In genomic region chr2:29154610-29155009, GRCh38 we compare ENCODE assay signal across 17 cellular contexts. TPM values are rescaled to one million over a fixed set of nuclear protein-coding genes. Genes with fewer than 3 reads are reported as not detected.
DNase-seq lines count a peak whose midpoint lies in the region; ATAC-seq and TF ChIP-seq lines count a peak whose summit lies in the region.
"Had no signal": no experiment of that assay in that cellular context is flagged by ENCODE, and none has a peak within 500 bp of the region (broad histone marks: within the 10 kb centered on the region; RNA-seq: fewer than 3 reads in every experiment).

No MANE protein-coding gene starts in this region.

- no peaks in the 10 kb centered on the region for H3K27me3 Mint-ChIP-seq in activated CD8-positive, alpha-beta memory T cell treated with anti-CD3 and anti-CD28 coated beads, Interleukin-2, amount 10 ng/mL, durations not matched to agents 7 days and 5 days
- no peaks in the 10 kb centered on the region for H3K27me3 Mint-ChIP-seq in GM23338 (ENCODE audit: insufficient read depth, low read depth, poor library complexity)
- no peaks in the 10 kb centered on the region for H3K27me3 Mint-ChIP-seq in natural killer cell (ENCODE audit: low read depth in 2 of 2)
- H3K27me3 Mint-ChIP-seq in naive thymus-derived CD4-positive, alpha-beta T cell: no peaks in the 10 kb centered on the region
- H3K27me3 Mint-ChIP-seq: B cell; CD4-positive, alpha-beta T cell had no signal

- H3K9ac ChIP-seq in BLaER1 treated with 17β-estradiol and CSF1 and Interleukin-3, amounts not matched to agents 10 nM and 100 nM: no peak overlapping the region
- H3K9ac ChIP-seq: GM23248 had no signal

- H3K36me3 ChIP-seq in BLaER1 treated with 17β-estradiol and CSF1 and Interleukin-3, amounts not matched to agents 10 nM and 100 nM: peaks cover 0 to 44% (median 0%) of the 10 kb centered on the region in 11 experiments; a peak in 2 of 22 replicates
- no peaks in the 10 kb centered on the region for H3K36me3 ChIP-seq in GM23338 (ENCODE audit: insufficient read depth)
- peaks cover 17 to 62% (median 36%) of the 10 kb centered on the region in 3 experiments for H3K36me3 ChIP-seq in naive thymus-derived CD4-positive, alpha-beta T cell (ENCODE audit: control insufficient read depth in 2 of 3, insufficient read depth in 3 of 3, low read length in 3 of 3)
- H3K36me3 ChIP-seq in effector memory CD4-positive, alpha-beta T cell (ENCODE audit: control insufficient read depth, insufficient read depth, low read length): peaks cover 58% of the 10 kb centered on the region

- no peak for TF ChIP-seq CTCF in GM23338 (conservative IDR thresholded peaks at IDR 0.05; ENCODE audit: low read depth in 2 of 2)
- TF ChIP-seq CTCF in natural killer cell (IDR thresholded peaks at IDR 0.05): no peak

- H3K9me3 Mint-ChIP-seq in activated CD8-positive, alpha-beta memory T cell treated with anti-CD3 and anti-CD28 coated beads, Interleukin-2, amount 10 ng/mL, durations not matched to agents 7 days and 5 days (ENCODE audit: low read depth): no peaks in the 10 kb centered on the region
- H3K9me3 Mint-ChIP-seq in GM23338: no peaks in the 10 kb centered on the region
- no peaks in the 10 kb centered on the region for H3K9me3 Mint-ChIP-seq in natural killer cell
- H3K9me3 Mint-ChIP-seq in naive thymus-derived CD4-positive, alpha-beta T cell: no peaks in the 10 kb centered on the region
- H3K9me3 Mint-ChIP-seq: CD4-positive, alpha-beta T cell had no signal

- POLR2A ChIA-PET in naive thymus-derived CD4-positive, alpha-beta T cell (lab: Charles Lee): interaction anchor here (0.7 kb wide), 1 partner anchor 41 kb away, joined by 5 read pairs; no protein-coding TSS in a partner anchor

- no peak overlapping the region for H3K4me3 ChIP-seq in BLaER1 treated with 17β-estradiol and CSF1 and Interleukin-3, amounts not matched to agents 10 nM and 100 nM
- H3K4me3 ChIP-seq in GM23338: no peak overlapping the region
- no peak overlapping the region for H3K4me3 ChIP-seq in naive thymus-derived CD4-positive, alpha-beta T cell (ENCODE audit: low read length)
- H3K4me3 ChIP-seq in effector memory CD4-positive, alpha-beta T cell (ENCODE audit: insufficient read depth, low read depth, low read length, poor library complexity, severe bottlenecking): no peak overlapping the region
- H3K4me3 ChIP-seq: GM23248 had no signal

- intact Hi-C loops in natural killer cell (cut with micrococcal nuclease): no loop called here
- intact Hi-C loops in naive thymus-derived CD4-positive, alpha-beta T cell (cut with micrococcal nuclease): no loop called here

- H3K4me1 Mint-ChIP-seq in activated CD8-positive, alpha-beta memory T cell treated with anti-CD3 and anti-CD28 coated beads, Interleukin-2, amount 10 ng/mL, durations not matched to agents 7 days and 5 days: peaks cover 26% of the 10 kb centered on the region
- H3K4me1 Mint-ChIP-seq in GM23338: peaks cover 5% of the 10 kb centered on the region; the same call in 2 of the 3 replicates
- peaks cover 13 to 18% of the 10 kb centered on the region in 2 donors for H3K4me1 Mint-ChIP-seq in natural killer cell
- H3K4me1 Mint-ChIP-seq in naive thymus-derived CD4-positive, alpha-beta T cell: no peaks in the 10 kb centered on the region
- H3K4me1 Mint-ChIP-seq: B cell had no signal

- H3K36me3 Mint-ChIP-seq in activated CD8-positive, alpha-beta memory T cell treated with anti-CD3 and anti-CD28 coated beads, Interleukin-2, amount 10 ng/mL, durations not matched to agents 7 days and 5 days: peaks cover 51% of the 10 kb centered on the region
- no peaks in the 10 kb centered on the region for H3K36me3 Mint-ChIP-seq in GM23338 (ENCODE audit: low read depth)
- H3K36me3 Mint-ChIP-seq in natural killer cell: peaks cover 29% of the 10 kb centered on the region
- H3K36me3 Mint-ChIP-seq in naive thymus-derived CD4-positive, alpha-beta T cell: peaks cover 28 to 76% (median 41%) of the 10 kb centered on the region in 5 donors

- H4K20me1 ChIP-seq in BLaER1 treated with 17β-estradiol and CSF1 and Interleukin-3, amounts not matched to agents 10 nM and 100 nM: no peaks in the 10 kb centered on the region; a peak in 1 of 22 replicates
- no peaks in the 10 kb centered on the region for H4K20me1 ChIP-seq in GM23338 (replicated peaks; ENCODE audit: insufficient read depth)

- DNase-seq in activated CD8-positive, alpha-beta memory T cell treated with anti-CD3 and anti-CD28 coated beads, Interleukin-2, amount 10 ng/mL, durations not matched to agents 7 days and 5 days: peak; percentile 68
- DNase-seq in activated CD8-positive, alpha-beta memory T cell treated with anti-CD3 and anti-CD28 coated beads for 24 hours: no peak
- no peak for DNase-seq in GM23338 (ENCODE audit: low spot score)
- DNase-seq in natural killer cell: no peak
- no peak for DNase-seq in naive thymus-derived CD4-positive, alpha-beta T cell
- DNase-seq in effector memory CD4-positive, alpha-beta T cell: no peak
- DNase-seq in COLO668 (lab: John Stamatoyannopoulos, UW; ENCODE audit: unreplicated experiment): no peak
- DNase-seq: CD4-positive, alpha-beta T cell; DMS 273 treated with DMSO at 0.1 percent for 48 hours; DMS53; DND-41; EL; GM23248; HCEC 1CT had no signal

- peak overlapping the region; percentile 38; the same call in 1 of the 2 replicates for H2AFZ ChIP-seq in GM23338
- H2AFZ ChIP-seq: GM23248 had no signal

- CTCF ChIA-PET in activated CD8-positive, alpha-beta memory T cell treated with anti-CD3 and anti-CD28 coated beads, Interleukin-2, amount 10 ng/mL, durations not matched to agents 7 days and 5 days (lab: Charles Lee): no interaction called here
- CTCF ChIA-PET in naive thymus-derived CD4-positive, alpha-beta T cell (lab: Charles Lee): interaction anchor here (0.7 to 1.4 kb wide), 2 partner anchors 36 to 63 kb away, joined by 3 to 5 read pairs; no protein-coding TSS in a partner anchor

- no peaks in the 10 kb centered on the region for H3K79me2 ChIP-seq in GM23338 (replicated peaks; ENCODE audit: insufficient read depth)

- H3K27ac Mint-ChIP-seq in activated CD8-positive, alpha-beta memory T cell treated with anti-CD3 and anti-CD28 coated beads, Interleukin-2, amount 10 ng/mL, durations not matched to agents 7 days and 5 days: peak overlapping the region; percentile 67
- no peak overlapping the region for H3K27ac Mint-ChIP-seq in GM23338
- H3K27ac Mint-ChIP-seq in natural killer cell: peak overlapping the region; percentile 43 to 80
- no peak overlapping the region for H3K27ac Mint-ChIP-seq in naive thymus-derived CD4-positive, alpha-beta T cell
- H3K27ac Mint-ChIP-seq: B cell; CD4-positive, alpha-beta T cell had no signal

- H3K4me2 ChIP-seq in BLaER1 treated with 17β-estradiol and CSF1 and Interleukin-3, amounts not matched to agents 10 nM and 100 nM: peak overlapping the region; percentile 22 to 65 (median 38); a peak in 20 of 22 replicates
- no peak overlapping the region for H3K4me2 ChIP-seq in GM23338

- H3K27me3 ChIP-seq in BLaER1 treated with 17β-estradiol and CSF1 and Interleukin-3, amounts not matched to agents 10 nM and 100 nM: no peaks in the 10 kb centered on the region
- H3K27me3 ChIP-seq in GM23338 (ENCODE audit: insufficient read depth): no peaks in the 10 kb centered on the region
- H3K27me3 ChIP-seq in naive thymus-derived CD4-positive, alpha-beta T cell (ENCODE audit: control insufficient read depth in 2 of 2, insufficient read depth in 2 of 2, low read length in 2 of 2): no peaks in the 10 kb centered on the region
- H3K27me3 ChIP-seq in effector memory CD4-positive, alpha-beta T cell (replicated peaks; ENCODE audit: control insufficient read depth, insufficient read depth, low read length, poor library complexity, severe bottlenecking): no peaks in the 10 kb centered on the region

- H3K9me3 ChIP-seq in BLaER1 treated with 17β-estradiol and CSF1 and Interleukin-3, amounts not matched to agents 10 nM and 100 nM (replicated peaks in 1 of 11): no peaks in the 10 kb centered on the region
- H3K9me3 ChIP-seq in naive thymus-derived CD4-positive, alpha-beta T cell (ENCODE audit: control insufficient read depth in 2 of 3, low read length in 3 of 3): no peaks in the 10 kb centered on the region
- no peaks in the 10 kb centered on the region for H3K9me3 ChIP-seq in effector memory CD4-positive, alpha-beta T cell (ENCODE audit: control insufficient read depth, low read length)

- peak; percentile 82 for ATAC-seq in activated CD8-positive, alpha-beta memory T cell treated with anti-CD3 and anti-CD28 coated beads, Interleukin-2, amount 10 ng/mL, durations not matched to agents 7 days and 5 days
- ATAC-seq in GM23338: no peak
- peak in 2 of 3 donors; percentile 40 to 74 for ATAC-seq in natural killer cell
- no peak for ATAC-seq in naive thymus-derived CD4-positive, alpha-beta T cell

- no peaks in the 10 kb centered on the region for H3F3A ChIP-seq in GM23338 (replicated peaks; ENCODE audit: low read depth)

- H3K4me3 Mint-ChIP-seq in activated CD8-positive, alpha-beta memory T cell treated with anti-CD3 and anti-CD28 coated beads, Interleukin-2, amount 10 ng/mL, durations not matched to agents 7 days and 5 days: no peak overlapping the region
- no peak overlapping the region for H3K4me3 Mint-ChIP-seq in GM23338
- peak overlapping the region; percentile 7 for H3K4me3 Mint-ChIP-seq in natural killer cell
- no peak overlapping the region for H3K4me3 Mint-ChIP-seq in naive thymus-derived CD4-positive, alpha-beta T cell
- H3K4me3 Mint-ChIP-seq: B cell; CD4-positive, alpha-beta T cell had no signal

- H3K4me1 ChIP-seq in BLaER1 treated with 17β-estradiol and CSF1 and Interleukin-3, amounts not matched to agents 10 nM and 100 nM: peaks cover 9 to 12% (median 10%) of the 10 kb centered on the region in 10 experiments; a peak in 18 of 20 replicates
- H3K4me1 ChIP-seq in GM23338 (ENCODE audit: insufficient read depth): peaks cover 7% of the 10 kb centered on the region; the same call in 1 of the 2 replicates
- H3K4me1 ChIP-seq in naive thymus-derived CD4-positive, alpha-beta T cell (ENCODE audit: control insufficient read depth in 2 of 2, insufficient read depth in 2 of 2, low read length in 2 of 2): no peaks in the 10 kb centered on the region
- H3K4me1 ChIP-seq in effector memory CD4-positive, alpha-beta T cell (ENCODE audit: control insufficient read depth, insufficient read depth, low read length, poor library complexity, severe bottlenecking): no peaks in the 10 kb centered on the region

- H3K9me2 ChIP-seq in GM23338 (ENCODE audit: insufficient read depth): no peaks in the 10 kb centered on the region

- H3K27ac ChIP-seq in BLaER1 treated with 17β-estradiol and CSF1 and Interleukin-3, amounts not matched to agents 10 nM and 100 nM: no peak overlapping the region
- H3K27ac ChIP-seq in GM23338 (ENCODE audit: low read depth): no peak overlapping the region
- no peak overlapping the region for H3K27ac ChIP-seq in naive thymus-derived CD4-positive, alpha-beta T cell (ENCODE audit: low read depth, low read length)
- H3K27ac ChIP-seq in effector memory CD4-positive, alpha-beta T cell (ENCODE audit: insufficient read depth, low read length, poor library complexity, severe bottlenecking): no peak overlapping the region
- H3K27ac ChIP-seq: C4-2B, GM23248 had no signal

RNA-seq across cellular contexts. Expression of gene CLIP4, which starts 39.4 kb away (rescaled TPM):
- 10 to 100 TPM; 27.6 to 36.7 TPM for total RNA-seq in activated CD8-positive, alpha-beta memory T cell treated with anti-CD3 and anti-CD28 coated beads, Interleukin-2, amount 10 ng/mL, durations not matched to agents 7 days and 5 days
- total RNA-seq in GM23338 (2014; rRNA removed; shearing (Covaris generic)): 0.14 TPM in 1 of 2 replicates, not detected in the other
- 0.06 TPM in 1 of 2 replicates, not detected in the other for polyA plus RNA-seq in GM23338 (2016; fragmentation: Nextera tagmentation; extraction: Ambion mirVana)
- 10 to 100 TPM; 56.8 to 88.0 (median 72.6) TPM for total RNA-seq in natural killer cell
- 10 to 100 TPM; 35.9 to 57.7 (median 48.7) TPM for total RNA-seq in naive thymus-derived CD4-positive, alpha-beta T cell
- polyA plus RNA-seq in naive thymus-derived CD4-positive, alpha-beta T cell: 10 to 100 TPM; 17.2 to 21.7 TPM

Comparison
In these comparisons a context has a peak if more than half of its experiments do, and no peak if none do; other contexts are left out.
1. ATAC-seq: peak in activated CD8-positive, alpha-beta memory T cell treated with anti-CD3 and anti-CD28 coated beads, Interleukin-2, amount 10 ng/mL, durations not matched to agents 7 days and 5 days (single experiment) and natural killer cell (2 of 3); none in GM23338 (single experiment) and naive thymus-derived CD4-positive, alpha-beta T cell (single experiment).
2. H3K27ac Mint-ChIP-seq: peak in activated CD8-positive, alpha-beta memory T cell treated with anti-CD3 and anti-CD28 coated beads, Interleukin-2, amount 10 ng/mL, durations not matched to agents 7 days and 5 days (single experiment) and natural killer cell (2 of 2); none in GM23338 (single experiment) and naive thymus-derived CD4-positive, alpha-beta T cell (0 of 9).
3. RNA of gene CLIP4, which starts 39.4 kb away (total RNA-seq): 56.8 to 88.0 TPM in natural killer cell, 35.9 to 57.7 TPM in naive thymus-derived CD4-positive, alpha-beta T cell and 27.6 to 36.7 TPM in activated CD8-positive, alpha-beta memory T cell treated with anti-CD3 and anti-CD28 coated beads, Interleukin-2, amount 10 ng/mL, durations not matched to agents 7 days and 5 days; 0.14 TPM in GM23338; every median in the first group is over 10 times any median in the second.